In the genomic region with DNA sequence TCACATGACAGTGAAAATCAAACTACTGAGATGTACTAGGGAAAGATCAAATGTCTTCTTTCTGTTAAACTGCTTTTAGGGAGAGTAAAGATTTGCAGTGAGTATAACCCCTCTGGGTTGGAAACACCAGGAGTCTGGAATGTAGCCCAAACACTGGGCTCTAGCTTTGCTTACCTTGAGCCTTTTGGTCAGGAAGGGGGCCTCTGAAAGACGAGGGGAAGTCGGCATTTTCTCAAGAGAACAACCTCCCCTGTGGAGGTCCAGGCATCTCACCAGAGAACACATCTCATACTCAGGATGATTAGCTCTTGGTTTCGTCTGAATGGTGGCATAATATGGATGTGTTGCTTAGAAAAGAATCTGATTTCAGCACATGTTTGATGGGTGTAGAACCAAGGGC, we compare ENCODE assay signal across 19 cellular contexts.
DNase-seq lines count a peak whose midpoint lies in the region; ATAC-seq and TF ChIP-seq lines count a peak whose summit lies in the region.
"Had no signal": no experiment of that assay in that cellular context is flagged by ENCODE, and none has a peak within 500 bp of the region (broad histone marks: within the 10 kb centered on the region; RNA-seq: fewer than 3 reads in every experiment).

No MANE protein-coding gene starts in this region.

- ATAC-seq in stimulated activated effector memory CD8-positive, alpha-beta T cell treated with anti-CD3 and anti-CD28 coated beads, Interleukin-12 subunit alpha, Interleukin-12 subunit beta, amount 100 ng/mL, for 72 hours, result no peak
- ATAC-seq in HG03135 (IDR thresholded peaks at IDR 0.05; ENCODE audit: unreplicated experiment), result no peak
- ATAC-seq: A549; CD8-positive, alpha-beta T cell; PC-3 had no signal

- peaks cover 3% of the 10 kb centered on the region; the same call in 1 of the 2 replicates for H3K9me3 ChIP-seq in Caco-2
- H3K9me3 ChIP-seq in CD4-positive, alpha-beta memory T cell (ENCODE audit: control insufficient read depth in 1 of 2, low read length in 2 of 2), result no peaks in the 10 kb centered on the region

- no peak for TF ChIP-seq CTCF in Caco-2 (IDR thresholded peaks at IDR 0.05; ENCODE audit: insufficient read depth in 1 of 2, low read depth in 1 of 2, low read length in 1 of 2, severe bottlenecking in 1 of 2, unreplicated experiment in 1 of 2)

- POLR2A ChIA-PET in Caco-2 (lab: Charles Lee), result no interaction called here
- POLR2A ChIA-PET in CD4-positive, alpha-beta memory T cell (lab: Charles Lee; ENCODE audit: partially characterized antibody), result interaction anchor here (2.2 kb wide), 1 partner anchor 117 kb away, joined by 6 read pairs; no protein-coding TSS in a partner anchor

- BruUV-seq in Caco-2 (replicated peaks; lab: Mats Ljungman, UMichigan), result no TSS peak

- peak overlapping the region; percentile 69 for H3K27ac Mint-ChIP-seq in Caco-2 (ENCODE audit: unreplicated experiment)
- H3K27ac Mint-ChIP-seq in stimulated activated effector memory CD8-positive, alpha-beta T cell treated with anti-CD3 and anti-CD28 coated beads, Interleukin-12 subunit alpha, Interleukin-12 subunit beta, amount 100 ng/mL, for 72 hours, result peak overlapping the region; percentile 66
- H3K27ac Mint-ChIP-seq in CD4-positive, alpha-beta memory T cell, result no peak overlapping the region
- H3K27ac Mint-ChIP-seq: CD8-positive, alpha-beta T cell had no signal

- no peak overlapping the region for H3K27ac ChIP-seq in CD4-positive, alpha-beta memory T cell (ENCODE audit: low read depth, low read length)

- DNase-seq in Caco-2 (no peak), brain pericyte (ENCODE audit: low read depth, low spot score) (peak; percentile 37), mucosa of gallbladder (ENCODE audit: low spot score) (peak; percentile 6), GM19238 (ENCODE audit: insufficient read length, low spot score) (no peak), NCI-H226 (no peak)
- no peak for DNase-seq in stimulated activated effector memory CD8-positive, alpha-beta T cell treated with anti-CD3 and anti-CD28 coated beads, Interleukin-12 subunit alpha, Interleukin-12 subunit beta, amount 100 ng/mL, for 72 hours (ENCODE audit: low spot score in 2 of 2)
- DNase-seq in CD4-positive, alpha-beta memory T cell, result no peak
- DNase-seq: H9, KG1, NCI-H1417 treated with DMSO at 0.1 percent for 48 hours, NCI-H187 treated with DMSO at 0.1 percent for 48 hours, NCI-H345, NCI-H526, PC-3, RPMI8226, SHP77 treated with DMSO at 0.1 percent for 48 hours had no signal

- H3K36me3 Mint-ChIP-seq in Caco-2 (ENCODE audit: insufficient read depth, unreplicated experiment), result peaks cover 9% of the 10 kb centered on the region
- H3K36me3 Mint-ChIP-seq in stimulated activated effector memory CD8-positive, alpha-beta T cell treated with anti-CD3 and anti-CD28 coated beads, Interleukin-12 subunit alpha, Interleukin-12 subunit beta, amount 100 ng/mL, for 72 hours, result no peaks in the 10 kb centered on the region
- H3K36me3 Mint-ChIP-seq in CD4-positive, alpha-beta memory T cell, result peaks cover 2 to 7% of the 10 kb centered on the region in 2 donors
- H3K36me3 Mint-ChIP-seq: CD8-positive, alpha-beta T cell had no signal

- peaks cover under 1% of the 10 kb centered on the region for H3K9me3 Mint-ChIP-seq in Caco-2 (ENCODE audit: unreplicated experiment)
- H3K9me3 Mint-ChIP-seq in stimulated activated effector memory CD8-positive, alpha-beta T cell treated with anti-CD3 and anti-CD28 coated beads, Interleukin-12 subunit alpha, Interleukin-12 subunit beta, amount 100 ng/mL, for 72 hours, result no peaks in the 10 kb centered on the region
- H3K9me3 Mint-ChIP-seq in CD4-positive, alpha-beta memory T cell, result peaks cover 0 to 4% (median 2%) of the 10 kb centered on the region in 8 donors

- intact Hi-C loops in Caco-2 (cut with micrococcal nuclease; ENCODE audit: unreplicated experiment), result no loop called here
- intact Hi-C loops in CD4-positive, alpha-beta memory T cell (cut with micrococcal nuclease), result loop anchor here (10.0 kb wide), 1 partner anchor 61 kb away; no protein-coding TSS in a partner anchor

- H3K27me3 ChIP-seq in Caco-2 (replicated peaks; ENCODE audit: control insufficient read depth, insufficient read depth, low read length), result no peaks in the 10 kb centered on the region
- H3K27me3 ChIP-seq in CD4-positive, alpha-beta memory T cell (ENCODE audit: insufficient read depth, low read length), result no peaks in the 10 kb centered on the region

- H3K36me3 ChIP-seq in Caco-2 (ENCODE audit: control insufficient read depth, insufficient read depth, low read length), result no peaks in the 10 kb centered on the region
- H3K36me3 ChIP-seq in CD4-positive, alpha-beta memory T cell (ENCODE audit: insufficient read depth, low read length), result no peaks in the 10 kb centered on the region

- H3K27me3 Mint-ChIP-seq in Caco-2 (ENCODE audit: insufficient read depth, unreplicated experiment), result no peaks in the 10 kb centered on the region
- no peaks in the 10 kb centered on the region for H3K27me3 Mint-ChIP-seq in CD4-positive, alpha-beta memory T cell

- peaks cover 17% of the 10 kb centered on the region for H3K4me1 Mint-ChIP-seq in Caco-2 (ENCODE audit: low read depth, unreplicated experiment)
- H3K4me1 Mint-ChIP-seq in stimulated activated effector memory CD8-positive, alpha-beta T cell treated with anti-CD3 and anti-CD28 coated beads, Interleukin-12 subunit alpha, Interleukin-12 subunit beta, amount 100 ng/mL, for 72 hours, result peaks cover 14% of the 10 kb centered on the region
- H3K4me1 Mint-ChIP-seq in CD4-positive, alpha-beta memory T cell, result peaks cover 6 to 21% (median 10%) of the 10 kb centered on the region in 4 donors

- CTCF ChIA-PET in Caco-2 (lab: Charles Lee), result interaction anchor here (0.6 kb wide), 1 partner anchor 507 kb away, joined by 3 read pairs; no protein-coding TSS in a partner anchor
- CTCF ChIA-PET in CD4-positive, alpha-beta memory T cell (lab: Charles Lee; ENCODE audit: partially characterized antibody), result no interaction called here

- H3K4me3 ChIP-seq in Caco-2 (ENCODE audit: low read depth, low read length), result no peak overlapping the region
- no peak overlapping the region for H3K4me3 ChIP-seq in CD4-positive, alpha-beta memory T cell (ENCODE audit: low read length in 2 of 2)
- H3K4me3 ChIP-seq: A549 had no signal

- no peak overlapping the region for H3K4me3 Mint-ChIP-seq in Caco-2 (ENCODE audit: unreplicated experiment)
- no peak overlapping the region for H3K4me3 Mint-ChIP-seq in stimulated activated effector memory CD8-positive, alpha-beta T cell treated with anti-CD3 and anti-CD28 coated beads, Interleukin-12 subunit alpha, Interleukin-12 subunit beta, amount 100 ng/mL, for 72 hours
- no peak overlapping the region for H3K4me3 Mint-ChIP-seq in CD4-positive, alpha-beta memory T cell
- H3K4me3 Mint-ChIP-seq: CD8-positive, alpha-beta T cell; H9 had no signal

- peaks cover 31% of the 10 kb centered on the region for H3K4me1 ChIP-seq in Caco-2
- peaks cover 10% of the 10 kb centered on the region for H3K4me1 ChIP-seq in CD4-positive, alpha-beta memory T cell (ENCODE audit: insufficient read depth, low read length)

Comparison
In these comparisons a context has a peak if more than half of its experiments do, and no peak if none do; other contexts are left out.
1. DNase-seq: peak in brain pericyte (single experiment) and mucosa of gallbladder (single experiment); none in Caco-2 (0 of 2), stimulated activated effector memory CD8-positive, alpha-beta T cell treated with anti-CD3 and anti-CD28 coated beads, Interleukin-12 subunit alpha, Interleukin-12 subunit beta, amount 100 ng/mL, for 72 hours (0 of 2), CD4-positive, alpha-beta memory T cell (0 of 5), GM19238 (single experiment) and NCI-H226 (single experiment).
2. H3K27ac Mint-ChIP-seq: peak in Caco-2 (single experiment) and stimulated activated effector memory CD8-positive, alpha-beta T cell treated with anti-CD3 and anti-CD28 coated beads, Interleukin-12 subunit alpha, Interleukin-12 subunit beta, amount 100 ng/mL, for 72 hours (single experiment); none in CD4-positive, alpha-beta memory T cell (0 of 7).